28 cellular contexts compared by ENCODE assay signal in the genomic region with DNA sequence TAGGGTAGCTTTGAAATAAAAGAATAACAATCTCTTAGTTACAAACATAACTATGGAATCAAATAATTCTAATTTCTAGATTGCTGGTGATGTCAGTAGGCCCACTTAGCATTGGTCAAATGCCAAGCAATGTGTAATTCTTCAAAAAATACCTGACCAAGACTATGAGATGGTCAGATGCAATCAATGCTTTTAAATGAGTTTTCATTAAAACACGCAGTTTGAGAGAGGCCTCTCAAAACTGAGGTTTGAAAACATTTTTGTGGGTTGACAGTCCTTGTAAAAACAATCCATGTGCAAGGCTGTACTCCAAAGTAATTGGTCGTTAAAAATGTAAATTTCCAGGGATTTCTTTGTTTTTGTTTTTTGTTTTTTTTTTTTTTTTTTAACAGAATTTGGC. TPM values are rescaled to one million over a fixed set of nuclear protein-coding genes. Genes with fewer than 3 reads are reported as not detected.
"Had no signal": no experiment of that assay in that cellular context is flagged by ENCODE, and none has a peak within 500 bp of the region (broad histone marks: within the 10 kb centered on the region; RNA-seq: fewer than 3 reads in every experiment).

No MANE protein-coding gene starts in this region.

- H3K36me3 ChIP-seq: MG63, Peyer's patch, SJSA1 had no signal

- H3K27me3 Mint-ChIP-seq: activated naive CD8-positive, alpha-beta T cell had no signal

- H3K9me3 ChIP-seq: MG63, Peyer's patch, SJSA1 had no signal

- DNase-seq: activated CD4-positive, alpha-beta T cell treated with anti-CD3 and anti-CD28 coated beads for 48 hours; activated CD4-positive, alpha-beta T cell treated with anti-CD3 and anti-CD28 coated beads, Interleukin-2, amount 50 U/mL, for 48 hours; activated CD4-positive, CD25-positive, alpha-beta regulatory T cell treated with anti-CD3 and anti-CD28 coated beads, Interleukin-2, amount 50 U/mL, for 72 hours; activated CD8-positive, alpha-beta memory T cell treated with anti-CD3 and anti-CD28 coated beads for 24 hours; activated gamma-delta T cell; activated naive CD4-positive, alpha-beta T cell treated with anti-CD3 and anti-CD28 coated beads for 36 hours; activated T-cell treated with anti-CD3 and anti-CD28 coated beads, Interleukin-2, amount 50 U/mL, for 4 hours; amygdala; cerebellar nuclear complex; KG1; MG63; MV-4-11; NCI-H1092 treated with DMSO at 0.1 percent for 48 hours; NCI-H1417 treated with DMSO at 0.1 percent for 48 hours; NCI-H1694; NCI-H2029 treated with DMSO at 0.1 percent for 48 hours; NCI-H345; NCI-H510A treated with DMSO at 0.1 percent for 48 hours; NCI-H69; NK-92 treated with Interleukin-12 subunit alpha and Interleukin-12 subunit beta, amount 100 ng/mL, for 24 hours; Peyer's patch; Right ventricle myocardium superior; SW 1271 had no signal

- H3K27me3 ChIP-seq: MG63, Peyer's patch, SJSA1 had no signal

- H3K4me3 Mint-ChIP-seq: activated naive CD4-positive, alpha-beta T cell treated with anti-CD3 and anti-CD28 coated beads for 36 hours; activated naive CD8-positive, alpha-beta T cell; activated T-cell treated with anti-CD3 and anti-CD28 coated beads, Interleukin-2, amount 50 U/mL, for 4 hours; T-helper 2 cell treated with Interferon-gamma antibody and Interleukin-4, amounts not matched to agents 5 μg/mL and 100 μg/mL, for 36 hours; WTC11 had no signal

- H3K4me3 ChIP-seq: MG63, Peyer's patch, SJSA1 had no signal

- ATAC-seq: activated T-cell treated with anti-CD3 and anti-CD28 coated beads, Interleukin-2, amount 50 U/mL, for 4 hours; SK-N-SH treated with all-trans-retinoic acid at 6 μM for 48 hours; WTC11 had no signal

- H3K9me3 Mint-ChIP-seq: activated naive CD4-positive, alpha-beta T cell treated with anti-CD3 and anti-CD28 coated beads for 36 hours; activated T-cell treated with anti-CD3 and anti-CD28 coated beads, Interleukin-2, amount 50 U/mL, for 4 hours; T-helper 2 cell treated with Interferon-gamma antibody and Interleukin-4, amounts not matched to agents 5 μg/mL and 100 μg/mL, for 36 hours; WTC11 had no signal

- H3K36me3 Mint-ChIP-seq: activated naive CD8-positive, alpha-beta T cell; WTC11 had no signal

- H3K4me1 ChIP-seq: Peyer's patch, SJSA1 had no signal

- H3K27ac Mint-ChIP-seq: activated naive CD4-positive, alpha-beta T cell treated with anti-CD3 and anti-CD28 coated beads for 36 hours; activated naive CD8-positive, alpha-beta T cell; T-helper 2 cell treated with Interferon-gamma antibody and Interleukin-4, amounts not matched to agents 5 μg/mL and 100 μg/mL, for 36 hours; WTC11 had no signal

RNA-seq across cellular contexts. Expression of a gene that starts 1.2 kb away (rescaled TPM):
- total RNA-seq: Right ventricle myocardium superior, SJSA1 had no signal

RNA-seq across cellular contexts. Expression of a gene that starts 33.9 kb away (rescaled TPM):
- total RNA-seq: Peyer's patch, SJSA1 had no signal
